In genomic region chr1:184299076-184299790, GRCh38 we compare ENCODE assay signal across 1 cellular context.
TF ChIP-seq lines count a peak whose summit lies in the region.

No MANE protein-coding gene starts in this region.

TF ChIP-seq in H1, 55 proteins besides CTCF, POLR2A, EP300 and RAD21 (continued from another document):
- TF ChIP-seq CHD7 (IDR thresholded peaks at IDR 0.05; ENCODE audit: insufficient replicate concordance, low read length) (no peak), POLR2AphosphoS5 (IDR thresholded peaks at IDR 0.05; ENCODE audit: low read depth, low read length) (no peak), RFX5 (IDR thresholded peaks at IDR 0.05; ENCODE audit: borderline replicate concordance, low read depth, low read length) (no peak), ASH2L (IDR thresholded peaks at IDR 0.05; ENCODE audit: low read length) (no peak), RNF2 (IDR thresholded peaks at IDR 0.05; ENCODE audit: borderline replicate concordance, low read depth, low read length, missing control alignments, poor library complexity, severe bottlenecking) (no peak)
